ENCODE assay signal across 1 cellular context in the genomic region with DNA sequence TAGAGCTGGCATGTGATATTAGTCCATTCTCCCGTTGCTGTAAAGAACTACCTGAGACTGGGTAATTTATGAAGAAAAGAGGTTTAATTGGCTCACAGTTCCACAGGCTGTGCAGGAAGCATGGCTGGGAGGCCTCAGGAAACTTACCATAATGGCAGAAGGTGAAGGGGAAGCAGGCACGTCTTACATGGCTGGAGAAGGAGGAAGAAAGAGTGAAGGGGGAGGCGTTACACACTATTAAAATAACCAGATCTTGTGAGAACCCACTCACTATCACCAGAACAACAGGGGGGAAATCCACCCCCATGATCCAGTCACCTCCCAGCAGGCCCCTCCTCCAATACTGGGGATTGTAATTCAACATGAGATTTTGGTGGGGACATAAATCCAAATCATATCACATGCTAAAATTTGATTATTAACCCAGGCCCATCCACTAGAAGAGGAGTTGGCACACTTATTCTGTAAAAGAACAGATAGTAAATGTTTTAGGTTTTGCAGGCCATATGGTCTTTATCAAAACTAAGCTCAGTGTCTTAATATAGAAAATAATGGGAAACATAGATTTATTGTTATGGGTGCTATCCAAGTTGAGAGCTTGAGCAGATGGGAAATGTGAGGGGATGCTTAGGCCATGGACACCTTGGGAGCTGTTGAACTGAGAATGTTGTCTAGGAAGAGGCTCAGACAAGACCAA.
TF ChIP-seq lines count a peak whose summit lies in the region.

No MANE protein-coding gene starts in this region.

TF ChIP-seq in SK-N-SH, 30 proteins besides CTCF, POLR2A, EP300 and RAD21 (continued from another document):
- TF ChIP-seq, protein P1, sequence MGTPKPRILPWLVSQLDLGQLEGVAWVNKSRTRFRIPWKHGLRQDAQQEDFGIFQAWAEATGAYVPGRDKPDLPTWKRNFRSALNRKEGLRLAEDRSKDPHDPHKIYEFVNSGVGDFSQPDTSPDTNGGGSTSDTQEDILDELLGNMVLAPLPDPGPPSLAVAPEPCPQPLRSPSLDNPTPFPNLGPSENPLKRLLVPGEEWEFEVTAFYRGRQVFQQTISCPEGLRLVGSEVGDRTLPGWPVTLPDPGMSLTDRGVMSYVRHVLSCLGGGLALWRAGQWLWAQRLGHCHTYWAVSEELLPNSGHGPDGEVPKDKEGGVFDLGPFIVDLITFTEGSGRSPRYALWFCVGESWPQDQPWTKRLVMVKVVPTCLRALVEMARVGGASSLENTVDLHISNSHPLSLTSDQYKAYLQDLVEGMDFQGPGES (IDR thresholded peaks at IDR 0.05; ENCODE audit: low read depth, low read length), result no peak
- TF ChIP-seq, protein P2, sequence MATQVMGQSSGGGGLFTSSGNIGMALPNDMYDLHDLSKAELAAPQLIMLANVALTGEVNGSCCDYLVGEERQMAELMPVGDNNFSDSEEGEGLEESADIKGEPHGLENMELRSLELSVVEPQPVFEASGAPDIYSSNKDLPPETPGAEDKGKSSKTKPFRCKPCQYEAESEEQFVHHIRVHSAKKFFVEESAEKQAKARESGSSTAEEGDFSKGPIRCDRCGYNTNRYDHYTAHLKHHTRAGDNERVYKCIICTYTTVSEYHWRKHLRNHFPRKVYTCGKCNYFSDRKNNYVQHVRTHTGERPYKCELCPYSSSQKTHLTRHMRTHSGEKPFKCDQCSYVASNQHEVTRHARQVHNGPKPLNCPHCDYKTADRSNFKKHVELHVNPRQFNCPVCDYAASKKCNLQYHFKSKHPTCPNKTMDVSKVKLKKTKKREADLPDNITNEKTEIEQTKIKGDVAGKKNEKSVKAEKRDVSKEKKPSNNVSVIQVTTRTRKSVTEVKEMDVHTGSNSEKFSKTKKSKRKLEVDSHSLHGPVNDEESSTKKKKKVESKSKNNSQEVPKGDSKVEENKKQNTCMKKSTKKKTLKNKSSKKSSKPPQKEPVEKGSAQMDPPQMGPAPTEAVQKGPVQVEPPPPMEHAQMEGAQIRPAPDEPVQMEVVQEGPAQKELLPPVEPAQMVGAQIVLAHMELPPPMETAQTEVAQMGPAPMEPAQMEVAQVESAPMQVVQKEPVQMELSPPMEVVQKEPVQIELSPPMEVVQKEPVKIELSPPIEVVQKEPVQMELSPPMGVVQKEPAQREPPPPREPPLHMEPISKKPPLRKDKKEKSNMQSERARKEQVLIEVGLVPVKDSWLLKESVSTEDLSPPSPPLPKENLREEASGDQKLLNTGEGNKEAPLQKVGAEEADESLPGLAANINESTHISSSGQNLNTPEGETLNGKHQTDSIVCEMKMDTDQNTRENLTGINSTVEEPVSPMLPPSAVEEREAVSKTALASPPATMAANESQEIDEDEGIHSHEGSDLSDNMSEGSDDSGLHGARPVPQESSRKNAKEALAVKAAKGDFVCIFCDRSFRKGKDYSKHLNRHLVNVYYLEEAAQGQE (IDR thresholded peaks at IDR 0.05; ENCODE audit: low read depth, low read length), result no peak
- no peak for TF ChIP-seq GATA2 (CRISPR knock-in tag; IDR thresholded peaks at IDR 0.05)
- TF ChIP-seq, protein P3, sequence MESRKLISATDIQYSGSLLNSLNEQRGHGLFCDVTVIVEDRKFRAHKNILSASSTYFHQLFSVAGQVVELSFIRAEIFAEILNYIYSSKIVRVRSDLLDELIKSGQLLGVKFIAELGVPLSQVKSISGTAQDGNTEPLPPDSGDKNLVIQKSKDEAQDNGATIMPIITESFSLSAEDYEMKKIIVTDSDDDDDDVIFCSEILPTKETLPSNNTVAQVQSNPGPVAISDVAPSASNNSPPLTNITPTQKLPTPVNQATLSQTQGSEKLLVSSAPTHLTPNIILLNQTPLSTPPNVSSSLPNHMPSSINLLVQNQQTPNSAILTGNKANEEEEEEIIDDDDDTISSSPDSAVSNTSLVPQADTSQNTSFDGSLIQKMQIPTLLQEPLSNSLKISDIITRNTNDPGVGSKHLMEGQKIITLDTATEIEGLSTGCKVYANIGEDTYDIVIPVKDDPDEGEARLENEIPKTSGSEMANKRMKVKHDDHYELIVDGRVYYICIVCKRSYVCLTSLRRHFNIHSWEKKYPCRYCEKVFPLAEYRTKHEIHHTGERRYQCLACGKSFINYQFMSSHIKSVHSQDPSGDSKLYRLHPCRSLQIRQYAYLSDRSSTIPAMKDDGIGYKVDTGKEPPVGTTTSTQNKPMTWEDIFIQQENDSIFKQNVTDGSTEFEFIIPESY (IDR thresholded peaks at IDR 0.05; ENCODE audit: borderline replicate concordance, low read depth), result no peak
- no peak for TF ChIP-seq TAF1 (IDR thresholded peaks at IDR 0.05; ENCODE audit: borderline replicate concordance, low read depth, low read length)
